8 cellular contexts compared by ENCODE assay signal in genomic region chr3:39405687-39406367, GRCh38. TPM values are rescaled to one million over a fixed set of nuclear protein-coding genes. Genes with fewer than 3 reads are reported as not detected.
DNase-seq lines count a peak whose midpoint lies in the region; ATAC-seq, FAIRE-seq and TF ChIP-seq lines count a peak whose summit lies in the region.

No MANE protein-coding gene starts in this region.

- H3K36me3 ChIP-seq in SK-N-SH (replicated peaks in 1 of 2; ENCODE audit: control insufficient read depth in 1 of 2, insufficient read depth in 2 of 2, low read length in 1 of 2) (peaks cover 29 to 34% of the 10 kb centered on the region in 2 experiments), keratinocyte (ENCODE audit: control insufficient read depth in 2 of 2, extremely low read depth in 1 of 2, insufficient read depth in 2 of 2, low read length in 2 of 2) (peaks cover 13 to 24% of the 10 kb centered on the region in 2 experiments), stomach smooth muscle (ENCODE audit: control insufficient read depth in 2 of 2, insufficient read depth in 2 of 2, low read length in 2 of 2) (peaks cover 7 to 18% of the 10 kb centered on the region in 2 donors)

- H3K9me1 ChIP-seq in keratinocyte (ENCODE audit: control insufficient read depth, extremely low read depth, insufficient read depth, low read length) = no peaks in the 10 kb centered on the region

- peaks cover 30% of the 10 kb centered on the region for H3K36me3 Mint-ChIP-seq in activated naive CD8-positive, alpha-beta T cell treated with anti-CD3 and anti-CD28 coated beads, Interleukin-2, amount 10 ng/mL, durations not matched to agents 7 days and 5 days

- H3K9me3 ChIP-seq in SK-N-SH (no peaks in the 10 kb centered on the region), keratinocyte (ENCODE audit: control insufficient read depth, low read depth, low read length) (no peaks in the 10 kb centered on the region), stomach smooth muscle (ENCODE audit: control insufficient read depth in 2 of 2, low read length in 2 of 2) (no peaks in the 10 kb centered on the region)

- H3K4me1 ChIP-seq in SK-N-SH (ENCODE audit: control insufficient read depth in 1 of 2, insufficient read depth in 2 of 2, low read depth in 1 of 2, low read length in 1 of 2) = peaks cover 9 to 23% of the 10 kb centered on the region in 2 experiments
- H3K4me1 ChIP-seq in keratinocyte (ENCODE audit: control insufficient read depth, extremely low read depth, insufficient read depth, low read length) = peaks cover 32% of the 10 kb centered on the region
- peaks cover 8% of the 10 kb centered on the region for H3K4me1 ChIP-seq in stomach smooth muscle (ENCODE audit: control insufficient read depth, insufficient read depth, low read length)

- H3K79me2 ChIP-seq in SK-N-SH (ENCODE audit: insufficient read depth) = peaks cover 43% of the 10 kb centered on the region
- H3K79me2 ChIP-seq in keratinocyte (ENCODE audit: control insufficient read depth, insufficient read depth, low read length) = peaks cover 39% of the 10 kb centered on the region

- peak overlapping the region; percentile 76 for H3K4me2 ChIP-seq in SK-N-SH
- peak overlapping the region; percentile 46 for H3K4me2 ChIP-seq in keratinocyte (ENCODE audit: control insufficient read depth, extremely low read depth, insufficient read depth, low read depth, low read length)

- H3K4me3 Mint-ChIP-seq in activated naive CD8-positive, alpha-beta T cell treated with anti-CD3 and anti-CD28 coated beads, Interleukin-2, amount 10 ng/mL, durations not matched to agents 7 days and 5 days = peak overlapping the region; percentile 96

- WGBS in SK-N-SH (ENCODE audit: low lambda C conversion rate) = 55% methylated on average over 13 of the region's 13 CpGs

- H3K9ac ChIP-seq in SK-N-SH (peak overlapping the region; percentile 89), keratinocyte (ENCODE audit: control insufficient read depth, extremely low read depth, insufficient read depth, low read length) (peak overlapping the region; percentile 89), stomach smooth muscle (ENCODE audit: low read length in 2 of 2) (peak overlapping the region; percentile 65 to 81)

- H3K27ac ChIP-seq in SK-N-SH (ENCODE audit: low read depth in 2 of 2, low read length in 1 of 2) (peak overlapping the region; percentile 73 to 90), keratinocyte (ENCODE audit: control insufficient read depth, insufficient read depth, low read length) (peak overlapping the region; percentile 95), stomach smooth muscle (ENCODE audit: low read length) (peak overlapping the region; percentile 69)

- peak overlapping the region; percentile 92 for H3K27ac Mint-ChIP-seq in activated naive CD8-positive, alpha-beta T cell treated with anti-CD3 and anti-CD28 coated beads, Interleukin-2, amount 10 ng/mL, durations not matched to agents 7 days and 5 days

- no peaks in the 10 kb centered on the region for H3K27me3 Mint-ChIP-seq in activated naive CD8-positive, alpha-beta T cell treated with anti-CD3 and anti-CD28 coated beads, Interleukin-2, amount 10 ng/mL, durations not matched to agents 7 days and 5 days

- CTCF ChIA-PET in SK-N-SH (lab: Yijun Ruan, JAX) = interaction anchor here (0.6 to 2.2 kb wide), 11 partner anchors 10 to 903 kb away, joined by 3 to 10 read pairs (median 3); partner anchors contain the start of gene EIF1B

- H2AFZ ChIP-seq in SK-N-SH (ENCODE audit: low read depth) (peak overlapping the region; percentile 83), keratinocyte (ENCODE audit: control insufficient read depth, low read length) (peak overlapping the region; percentile 68)

- DNase-seq in SK-N-SH (no peak), keratinocyte (ENCODE audit: low read depth, low spot score) (no peak), NCI-H1436 (lab: John Stamatoyannopoulos, UW) (no peak), NCI-H2107 (lab: John Stamatoyannopoulos, UW) (no peak), NCI-H1436 treated with DMSO at 0.1 percent for 48 hours (lab: John Stamatoyannopoulos, UW) (no peak)
- no peak for DNase-seq in activated naive CD8-positive, alpha-beta T cell treated with anti-CD3 and anti-CD28 coated beads, Interleukin-2, amount 10 ng/mL, durations not matched to agents 7 days and 5 days

- H3K27me3 ChIP-seq in SK-N-SH (ENCODE audit: insufficient read depth) (no peaks in the 10 kb centered on the region), keratinocyte (ENCODE audit: control insufficient read depth, extremely low read depth, insufficient read depth, low read length) (no peaks in the 10 kb centered on the region), stomach smooth muscle (ENCODE audit: control insufficient read depth in 1 of 2, insufficient read depth in 2 of 2, low read length in 2 of 2) (no peaks in the 10 kb centered on the region)

- H3K9me2 ChIP-seq in SK-N-SH = no peaks in the 10 kb centered on the region

- TF ChIP-seq EP300 in SK-N-SH (IDR thresholded peaks at IDR 0.05; ENCODE audit: borderline replicate concordance in 1 of 2, low read depth in 1 of 2, low read length in 1 of 2) = no peak

- peaks cover 43% of the 10 kb centered on the region for H3K4me1 Mint-ChIP-seq in activated naive CD8-positive, alpha-beta T cell treated with anti-CD3 and anti-CD28 coated beads, Interleukin-2, amount 10 ng/mL, durations not matched to agents 7 days and 5 days

- peaks cover 32% of the 10 kb centered on the region for H4K20me1 ChIP-seq in SK-N-SH (ENCODE audit: insufficient read depth)
- H4K20me1 ChIP-seq in keratinocyte (ENCODE audit: control insufficient read depth, extremely low read depth, insufficient read depth, low read length) = peaks cover 14% of the 10 kb centered on the region

- no peaks in the 10 kb centered on the region for H3K9me3 Mint-ChIP-seq in activated naive CD8-positive, alpha-beta T cell treated with anti-CD3 and anti-CD28 coated beads, Interleukin-2, amount 10 ng/mL, durations not matched to agents 7 days and 5 days

- H3F3A ChIP-seq in SK-N-SH (replicated peaks; ENCODE audit: insufficient read depth) = peaks cover 41% of the 10 kb centered on the region

- POLR2A ChIA-PET in SK-N-SH (lab: Yijun Ruan, JAX) = interaction anchor here (1.0 to 1.6 kb wide), 3 partner anchors 9 to 28 kb away, joined by 3 to 7 read pairs (median 4); no protein-coding TSS in a partner anchor
- POLR2A ChIA-PET in activated naive CD8-positive, alpha-beta T cell treated with anti-CD3 and anti-CD28 coated beads, Interleukin-2, amount 10 ng/mL, durations not matched to agents 7 days and 5 days (lab: Charles Lee) = interaction anchor here (0.6 to 5.9 kb wide), 16 partner anchors 9 to 298 kb away, joined by 3 to 42 read pairs (median 5); partner anchors contain the start of genes GORASP1 and TTC21A

- FAIRE-seq in keratinocyte (lab: Jason Lieb, UNC) = no peak

- TF ChIP-seq CTCF in SK-N-SH (IDR thresholded peaks at IDR 0.05) (no peak), keratinocyte (optimal IDR thresholded peaks at IDR 0.05 in 1 of 3, IDR thresholded peaks at IDR 0.05 in 1 of 3, conservative IDR thresholded peaks at IDR 0.05 in 1 of 3; ENCODE audit: extremely low read depth in 1 of 3, insufficient read depth in 2 of 3, low read length in 3 of 3) (no peak)

- H3K4me3 ChIP-seq in SK-N-SH (ENCODE audit: low read depth in 2 of 2, low read length in 1 of 2) (peak overlapping the region; percentile 73 to 88), keratinocyte (ENCODE audit: control insufficient read depth in 2 of 3, extremely low read depth in 1 of 3, insufficient read depth in 2 of 3, low read depth in 1 of 3, low read length in 3 of 3) (peak overlapping the region; percentile 66 to 99 (median 73)), stomach smooth muscle (ENCODE audit: low read length in 2 of 2) (peak overlapping the region; percentile 57 to 95)

- no peak for ATAC-seq in SK-N-SH treated with all-trans-retinoic acid at 6 μM for 48 hours
- ATAC-seq in activated naive CD8-positive, alpha-beta T cell treated with anti-CD3 and anti-CD28 coated beads, Interleukin-2, amount 10 ng/mL, durations not matched to agents 7 days and 5 days (ENCODE audit: low read depth) = no peak

- no peak for TF ChIP-seq RAD21 in SK-N-SH (IDR thresholded peaks at IDR 0.05; ENCODE audit: low read length)

- dilution Hi-C loops in keratinocyte (cut with MboI; ENCODE audit: extremely low pct_ligation_motif_present, low sequenced_read_pairs) = no loop called here

TF ChIP-seq in SK-N-SH, 30 proteins besides CTCF, POLR2A, EP300 and RAD21:
- no peak for TF ChIP-seq NFIC (IDR thresholded peaks at IDR 0.05; ENCODE audit: borderline replicate concordance)
- no peak for TF ChIP-seq GABPA (IDR thresholded peaks at IDR 0.05; ENCODE audit: low read depth)
TF ChIP-seq in SK-N-SH: peak in this region for 0.

TF ChIP-seq in SK-N-SH treated with all-trans-retinoic acid at 6 μM for 48 hours, 23 proteins besides CTCF, POLR2A, EP300 and RAD21 (continues in another document):
- TF ChIP-seq TOX (CRISPR knock-in tag; IDR thresholded peaks at IDR 0.05; ENCODE audit: borderline replicate concordance) = no peak
- no peak for TF ChIP-seq GLIS3 (CRISPR knock-in tag; IDR thresholded peaks at IDR 0.05)

RNA-seq across cellular contexts. Expression of gene RPSA, which starts 0.7 kb away (rescaled TPM):
- 2,958 and 3,456 TPM in 2 replicates for polyA plus RNA-seq in SK-N-SH (2012; rRNA removed)
- polyA plus RNA-seq in SK-N-SH (2012; cell fraction: cytosol; rRNA removed) = 3,101 and 3,500 TPM in 2 replicates
- 1,164 and 1,345 TPM in 2 replicates for polyA plus RNA-seq in SK-N-SH (2012; cell fraction: nucleus; rRNA removed)
- total RNA-seq in activated naive CD8-positive, alpha-beta T cell treated with anti-CD3 and anti-CD28 coated beads, Interleukin-2, amount 10 ng/mL, durations not matched to agents 7 days and 5 days = 1,000 to 10,000 TPM; 1,282 to 1,296 TPM
- polyA plus RNA-seq in keratinocyte = 3,074 to 3,749 TPM (median 3,195 TPM) in 3 replicates
- 739 TPM for polyA plus RNA-seq in keratinocyte (2011; ENCODE audit: low read depth)
- polyA plus RNA-seq in keratinocyte (2011; cell fraction: cytosol; rRNA removed) = 3,588 and 3,690 TPM in 2 replicates
- 809 and 973 TPM in 2 replicates for polyA plus RNA-seq in keratinocyte (2011; cell fraction: nucleus; rRNA removed)
- polyA plus RNA-seq in keratinocyte (2012; ENCODE audit: low replicate concordance) = 2,130 and 2,198 TPM in 2 replicates
- 1,672 to 2,665 TPM (median 1,851 TPM) in 3 replicates for polyA minus RNA-seq in keratinocyte
- 1,240 TPM for polyA minus RNA-seq in keratinocyte (2011; cell fraction: cytosol; rRNA and poly(A)+ RNA removed)
- 286 and 323 TPM in 2 replicates for polyA minus RNA-seq in keratinocyte (2011; cell fraction: nucleus; rRNA and poly(A)+ RNA removed)

RNA-seq across cellular contexts. Expression of gene SLC25A38, which starts 22.7 kb away (rescaled TPM):
- polyA plus RNA-seq in SK-N-SH (2012; rRNA removed) (34.9 and 45.0 TPM in 2 replicates), keratinocyte (35.6 to 40.2 TPM (median 36.1 TPM) in 3 replicates)
- 35.2 and 36.9 TPM in 2 replicates for polyA plus RNA-seq in SK-N-SH (2012; cell fraction: cytosol; rRNA removed)
- 50.1 and 57.6 TPM in 2 replicates for polyA plus RNA-seq in SK-N-SH (2012; cell fraction: nucleus; rRNA removed)
- total RNA-seq in activated naive CD8-positive, alpha-beta T cell treated with anti-CD3 and anti-CD28 coated beads, Interleukin-2, amount 10 ng/mL, durations not matched to agents 7 days and 5 days = 10 to 100 TPM; 46.0 to 46.1 TPM
- 13.9 TPM for polyA plus RNA-seq in keratinocyte (2011; ENCODE audit: low read depth)
- 32.7 and 36.5 TPM in 2 replicates for polyA plus RNA-seq in keratinocyte (2011; cell fraction: cytosol; rRNA removed)
- polyA plus RNA-seq in keratinocyte (2011; cell fraction: nucleus; rRNA removed) = 37.6 and 38.6 TPM in 2 replicates
- polyA plus RNA-seq in keratinocyte (2012; ENCODE audit: low replicate concordance) = 11.9 and 22.5 TPM in 2 replicates
- polyA minus RNA-seq in keratinocyte = 25.2 to 46.0 TPM (median 27.2 TPM) in 3 replicates
- polyA minus RNA-seq in keratinocyte (2011; cell fraction: cytosol; rRNA and poly(A)+ RNA removed) = 17.8 TPM
- 16.3 and 17.3 TPM in 2 replicates for polyA minus RNA-seq in keratinocyte (2011; cell fraction: nucleus; rRNA and poly(A)+ RNA removed)
